ENCODE assay signal across 9 cellular contexts in the genomic region with DNA sequence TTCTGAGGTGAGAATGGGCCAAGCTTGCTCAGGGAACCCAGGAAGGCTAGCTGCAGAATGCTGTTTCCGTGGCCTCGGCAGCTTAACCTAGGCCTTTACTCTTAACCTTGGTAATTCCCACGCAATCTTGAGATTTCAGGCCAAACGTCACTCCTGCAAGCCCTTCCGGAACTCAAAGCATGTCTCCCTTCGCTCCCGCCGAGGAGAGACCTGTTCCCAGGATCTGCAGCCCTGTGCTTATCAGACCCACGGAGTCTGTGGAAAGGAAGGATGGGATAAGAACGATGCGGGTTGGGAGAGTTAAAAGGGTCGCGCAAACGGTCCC. TPM values are rescaled to one million over a fixed set of nuclear protein-coding genes. Genes with fewer than 3 reads are reported as not detected.
DNase-seq lines count a peak whose midpoint lies in the region; ATAC-seq, FAIRE-seq and TF ChIP-seq lines count a peak whose summit lies in the region.
"Had no signal": no experiment of that assay in that cellular context is flagged by ENCODE, and none has a peak within 500 bp of the region (broad histone marks: within the 10 kb centered on the region; RNA-seq: fewer than 3 reads in every experiment).

No MANE protein-coding gene starts in this region.

- H3K27ac ChIP-seq in left ventricle myocardium inferior (replicated peaks) (peak overlapping the region; percentile 94), skin epidermis (peak overlapping the region in 20 of 21 experiments; percentile 12 to 91 (median 81))

- H3K27ac Mint-ChIP-seq in activated T-helper 17 cell treated with anti-CD3 and anti-CD28 coated beads, Interleukin-2, amount 50 U/mL, for 72 hours, result peak overlapping the region; percentile 41

- no peak for FAIRE-seq in frontal cortex (lab: Jason Lieb, UNC)

- no peaks in the 10 kb centered on the region for H3K27me3 Mint-ChIP-seq in activated T-helper 17 cell treated with anti-CD3 and anti-CD28 coated beads, Interleukin-2, amount 50 U/mL, for 72 hours

- H3K4me3 Mint-ChIP-seq in activated T-helper 17 cell treated with anti-CD3 and anti-CD28 coated beads, Interleukin-2, amount 50 U/mL, for 72 hours, result peak overlapping the region; percentile 79

- H3K9me3 ChIP-seq in left ventricle myocardium inferior (replicated peaks), result peaks cover 3% of the 10 kb centered on the region

- H3K36me3 Mint-ChIP-seq in activated T-helper 17 cell treated with anti-CD3 and anti-CD28 coated beads, Interleukin-2, amount 50 U/mL, for 72 hours (ENCODE audit: low read depth), result peaks cover 6% of the 10 kb centered on the region

- H3K36me3 ChIP-seq in left ventricle myocardium inferior, result peaks cover 4% of the 10 kb centered on the region

- peaks cover 40% of the 10 kb centered on the region for H3K4me1 ChIP-seq in left ventricle myocardium inferior

- H3K27me3 ChIP-seq in left ventricle myocardium inferior (ENCODE audit: low read depth), result peaks cover 10% of the 10 kb centered on the region

- intact Hi-C loops in left ventricle myocardium inferior (cut with micrococcal nuclease), result no loop called here

- DNase-seq in left ventricle myocardium inferior (no peak), NCI-H748 (lab: John Stamatoyannopoulos, UW; ENCODE audit: unreplicated experiment) (no peak), NCI-H82 (lab: John Stamatoyannopoulos, UW) (no peak), frontal cortex (ENCODE audit: low spot score in 2 of 2) (no peak)
- no peak for DNase-seq in stimulated activated CD4-positive, alpha-beta T cell treated with anti-CD3 and anti-CD28 coated beads, Interleukin-1b, Interleukin-23, amount 100 ng/mL, for 48 hours

- H3K9me3 Mint-ChIP-seq in activated T-helper 17 cell treated with anti-CD3 and anti-CD28 coated beads, Interleukin-2, amount 50 U/mL, for 72 hours, result peaks cover under 1% of the 10 kb centered on the region

- peaks cover 20% of the 10 kb centered on the region for H3K4me1 Mint-ChIP-seq in activated T-helper 17 cell treated with anti-CD3 and anti-CD28 coated beads, Interleukin-2, amount 50 U/mL, for 72 hours

- peak; percentile 6 for ATAC-seq in GM18907 (IDR thresholded peaks at IDR 0.05; ENCODE audit: unreplicated experiment)
- no peak for ATAC-seq in activated T-helper 17 cell treated with anti-CD3 and anti-CD28 coated beads, Interleukin-2, amount 50 U/mL, for 72 hours (replicated peaks)

- TF ChIP-seq CTCF in left ventricle myocardium inferior (IDR thresholded peaks at IDR 0.05; ENCODE audit: borderline replicate concordance), result no peak

- H3K4me3 ChIP-seq in left ventricle myocardium inferior (peak overlapping the region; percentile 99), skin epidermis (peak overlapping the region; percentile 48 to 89 (median 69))

RNA-seq across cellular contexts. Expression of gene ZFP3, which starts 0.5 kb away (rescaled TPM):
- 1 to 10 TPM; 1.4 to 1.9 TPM for total RNA-seq in activated T-helper 17 cell treated with anti-CD3 and anti-CD28 coated beads, Interleukin-2, amount 50 U/mL, for 72 hours
- total RNA-seq in left ventricle myocardium inferior (11.0 TPM), frontal cortex (9.4 TPM)

RNA-seq across cellular contexts. Expression of gene ZNF232, which starts 33.9 kb away (rescaled TPM):
- 10 to 100 TPM; 10.7 to 16.3 TPM for total RNA-seq in activated T-helper 17 cell treated with anti-CD3 and anti-CD28 coated beads, Interleukin-2, amount 50 U/mL, for 72 hours
- 4.1 TPM for total RNA-seq in left ventricle myocardium inferior
- total RNA-seq in frontal cortex, result 17.1 TPM

RNA-seq across cellular contexts. Expression of gene USP6, which starts 38.1 kb away (rescaled TPM):
- total RNA-seq in activated T-helper 17 cell treated with anti-CD3 and anti-CD28 coated beads, Interleukin-2, amount 50 U/mL, for 72 hours, result under 1 TPM; 0.06 to 0.08 TPM
- total RNA-seq in left ventricle myocardium inferior, result 0.05 TPM
- under 0.01 TPM for total RNA-seq in frontal cortex

RNA-seq across cellular contexts. Expression of gene SLC52A1, which starts 42.5 kb away (rescaled TPM):
- under 1 TPM; 0.11 to 0.26 TPM for total RNA-seq in activated T-helper 17 cell treated with anti-CD3 and anti-CD28 coated beads, Interleukin-2, amount 50 U/mL, for 72 hours
- not detected for total RNA-seq in left ventricle myocardium inferior
- total RNA-seq in frontal cortex, result not detected
- total RNA-seq: H4 had no signal
